Comparison of ENCODE assay signal across 8 cellular contexts in the genomic region with DNA sequence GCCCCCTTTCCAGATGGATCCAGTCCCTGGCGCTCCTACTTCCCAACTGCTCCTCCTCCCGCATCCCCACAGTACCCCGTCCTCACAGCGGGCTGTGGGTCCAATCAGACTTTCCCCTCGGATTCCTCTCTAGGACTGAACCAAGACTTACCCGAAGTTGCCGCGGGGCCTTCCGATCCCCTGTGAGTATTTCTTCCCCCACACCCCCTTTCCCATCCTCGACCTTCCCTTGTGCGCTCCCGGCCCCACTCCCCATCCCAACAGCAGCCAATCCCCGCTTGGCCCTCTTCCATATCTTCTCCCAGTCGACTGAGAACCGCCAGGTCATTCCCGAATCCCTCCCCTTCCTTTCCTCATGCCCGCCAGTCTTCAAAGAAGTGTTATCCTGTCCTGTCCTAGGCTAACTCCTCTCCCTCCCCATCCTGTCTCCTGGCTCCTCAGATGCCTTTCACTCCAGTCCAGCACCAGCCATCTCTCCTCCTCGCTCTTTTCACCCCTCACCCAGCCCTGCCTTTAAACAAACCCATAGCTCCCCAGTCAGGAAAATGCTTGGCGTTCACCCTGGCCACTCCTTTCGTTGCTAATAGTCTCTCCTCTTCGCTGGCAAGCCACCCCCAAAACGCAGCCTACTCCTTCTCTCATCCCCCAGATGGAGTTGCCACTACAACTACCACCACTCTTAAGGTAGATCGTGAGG. TPM values are rescaled to one million over a fixed set of nuclear protein-coding genes. Genes with fewer than 3 reads are reported as not detected.
A peak's percentile ranks its signal among the peaks of the same experiment; 100 is the strongest.
DNase-seq lines count a peak whose midpoint lies in the region; ATAC-seq, FAIRE-seq and TF ChIP-seq lines count a peak whose summit lies in the region.

No MANE protein-coding gene starts in this region.

- no peak overlapping the region for H3K9ac ChIP-seq in parathyroid adenoma

- H3K79me2 ChIP-seq in parathyroid adenoma = peaks cover 8% of the 10 kb centered on the region

- POLR2A ChIA-PET in activated CD8-positive, alpha-beta T cell treated with anti-CD3 and anti-CD28 coated beads for 36 hours (lab: Charles Lee) = no interaction called here

- no peaks in the 10 kb centered on the region for H3K9me3 ChIP-seq in CD4-positive, CD25-positive, alpha-beta regulatory T cell (ENCODE audit: control insufficient read depth in 2 of 2, low read length in 2 of 2)
- no peaks in the 10 kb centered on the region for H3K9me3 ChIP-seq in parathyroid adenoma (ENCODE audit: control insufficient read depth, low read length)

- peaks cover 9% of the 10 kb centered on the region for H3K36me3 Mint-ChIP-seq in CD4-positive, CD25-positive, alpha-beta regulatory T cell
- H3K36me3 Mint-ChIP-seq in HFFc6 (ENCODE audit: low read depth) = peaks cover 28% of the 10 kb centered on the region
- H3K36me3 Mint-ChIP-seq in activated CD8-positive, alpha-beta T cell treated with anti-CD3 and anti-CD28 coated beads for 36 hours (ENCODE audit: low read depth) = no peaks in the 10 kb centered on the region

- peaks cover 0 to 2% (median 0%) of the 10 kb centered on the region in 7 donors for H3K9me3 Mint-ChIP-seq in CD4-positive, CD25-positive, alpha-beta regulatory T cell
- H3K9me3 Mint-ChIP-seq in HFFc6 = no peaks in the 10 kb centered on the region
- H3K9me3 Mint-ChIP-seq in activated CD8-positive, alpha-beta T cell treated with anti-CD3 and anti-CD28 coated beads for 36 hours = no peaks in the 10 kb centered on the region

- H3K4me2 ChIP-seq in parathyroid adenoma (ENCODE audit: low read length) = peak overlapping the region; percentile 96

- H3K27me3 Mint-ChIP-seq in CD4-positive, CD25-positive, alpha-beta regulatory T cell = peaks cover 4% of the 10 kb centered on the region
- peaks cover 15% of the 10 kb centered on the region for H3K27me3 Mint-ChIP-seq in HFFc6 (ENCODE audit: insufficient read depth)
- H3K27me3 Mint-ChIP-seq in activated CD8-positive, alpha-beta T cell treated with anti-CD3 and anti-CD28 coated beads for 36 hours = no peaks in the 10 kb centered on the region

- no peaks in the 10 kb centered on the region for H3K27me3 ChIP-seq in CD4-positive, CD25-positive, alpha-beta regulatory T cell (ENCODE audit: control insufficient read depth, insufficient read depth, low read length)
- no peaks in the 10 kb centered on the region for H3K27me3 ChIP-seq in parathyroid adenoma (ENCODE audit: control insufficient read depth, insufficient read depth, low read length)

- H2AFZ ChIP-seq in parathyroid adenoma = peak overlapping the region; percentile 73

- no peak for DNase-seq in CD4-positive, CD25-positive, alpha-beta regulatory T cell
- DNase-seq in HFFc6 (peak; percentile 16), globus pallidus (ENCODE audit: low spot score) (peak; percentile 12), UCSD-AML1 (lab: John Stamatoyannopoulos, UW; ENCODE audit: unreplicated experiment) (no peak), GM19239 (ENCODE audit: insufficient read length, low spot score) (no peak), GM12892 (ENCODE audit: insufficient read length) (no peak)
- no peak for DNase-seq in activated CD8-positive, alpha-beta T cell treated with anti-CD3 and anti-CD28 coated beads for 36 hours

- H3K36me3 ChIP-seq in CD4-positive, CD25-positive, alpha-beta regulatory T cell (ENCODE audit: control insufficient read depth, insufficient read depth, low read length) = peaks cover 7% of the 10 kb centered on the region
- H3K36me3 ChIP-seq in parathyroid adenoma (ENCODE audit: control insufficient read depth, insufficient read depth, low read length) = no peaks in the 10 kb centered on the region

- TF ChIP-seq POLR2A in GM12892 (IDR thresholded peaks at IDR 0.05; ENCODE audit: low read depth, low read length) = no peak

- H3K4me1 Mint-ChIP-seq in CD4-positive, CD25-positive, alpha-beta regulatory T cell = peaks cover 12 to 50% (median 31%) of the 10 kb centered on the region in 4 donors
- H3K4me1 Mint-ChIP-seq in HFFc6 (ENCODE audit: low read depth) = peaks cover 28% of the 10 kb centered on the region
- peaks cover 35% of the 10 kb centered on the region for H3K4me1 Mint-ChIP-seq in activated CD8-positive, alpha-beta T cell treated with anti-CD3 and anti-CD28 coated beads for 36 hours (ENCODE audit: low read depth)

- H3K4me3 ChIP-seq in CD4-positive, CD25-positive, alpha-beta regulatory T cell (ENCODE audit: low read depth, low read length) = peak overlapping the region; percentile 71
- peak overlapping the region; percentile 92 for H3K4me3 ChIP-seq in parathyroid adenoma (ENCODE audit: low read depth, low read length)

- ATAC-seq in CD4-positive, CD25-positive, alpha-beta regulatory T cell (ENCODE audit: low read depth in 2 of 2) = no peak
- no peak for ATAC-seq in activated CD8-positive, alpha-beta T cell treated with anti-CD3 and anti-CD28 coated beads for 36 hours

- peak overlapping the region; percentile 96 to 98 (median 98) for H3K27ac Mint-ChIP-seq in CD4-positive, CD25-positive, alpha-beta regulatory T cell
- peak overlapping the region; percentile 94 for H3K27ac Mint-ChIP-seq in HFFc6
- peak overlapping the region; percentile 94 for H3K27ac Mint-ChIP-seq in activated CD8-positive, alpha-beta T cell treated with anti-CD3 and anti-CD28 coated beads for 36 hours

- intact Hi-C loops in activated CD8-positive, alpha-beta T cell treated with anti-CD3 and anti-CD28 coated beads for 36 hours (cut with micrococcal nuclease) = no loop called here

- TF ChIP-seq CTCF in HFFc6 (IDR thresholded peaks at IDR 0.05) (no peak), parathyroid adenoma (IDR thresholded peaks at IDR 0.05) (no peak)
- no peak for TF ChIP-seq CTCF in activated CD8-positive, alpha-beta T cell treated with anti-CD3 and anti-CD28 coated beads for 36 hours (IDR thresholded peaks at IDR 0.05)

- CTCF ChIA-PET in activated CD8-positive, alpha-beta T cell treated with anti-CD3 and anti-CD28 coated beads for 36 hours (lab: Charles Lee) = interaction anchor here (0.9 to 1.5 kb wide), 4 partner anchors 19 to 86 kb away, joined by 3 to 8 read pairs (median 4); no protein-coding TSS in a partner anchor

- H3K27ac ChIP-seq in CD4-positive, CD25-positive, alpha-beta regulatory T cell (ENCODE audit: insufficient read depth, low read length, poor library complexity, severe bottlenecking) = peak overlapping the region; percentile 82
- H3K27ac ChIP-seq in parathyroid adenoma = peak overlapping the region; percentile 93

- FAIRE-seq in GM19239 (lab: Jason Lieb, UNC) (no peak), GM12892 (lab: Jason Lieb, UNC) (no peak)

- H3K4me3 Mint-ChIP-seq in CD4-positive, CD25-positive, alpha-beta regulatory T cell = peak overlapping the region; percentile 97 to 99 (median 98)
- H3K4me3 Mint-ChIP-seq in HFFc6 = peak overlapping the region; percentile 99
- peak overlapping the region; percentile 92 for H3K4me3 Mint-ChIP-seq in activated CD8-positive, alpha-beta T cell treated with anti-CD3 and anti-CD28 coated beads for 36 hours

- H3K4me1 ChIP-seq in CD4-positive, CD25-positive, alpha-beta regulatory T cell (ENCODE audit: control insufficient read depth, insufficient read depth, low read length, poor library complexity, severe bottlenecking) = peaks cover 20% of the 10 kb centered on the region
- H3K4me1 ChIP-seq in parathyroid adenoma = peaks cover 14% of the 10 kb centered on the region

RNA-seq across cellular contexts. Expression of a gene that starts 0.6 kb away (rescaled TPM):
- total RNA-seq in CD4-positive, CD25-positive, alpha-beta regulatory T cell = 10.6 TPM
- polyA plus RNA-seq in CD4-positive, CD25-positive, alpha-beta regulatory T cell = 10 to 100 TPM; 19.8 to 27.1 (median 22.5) TPM
- total RNA-seq in HFFc6 (2021; fragmentation: NEBNext Ultra II Directional; extraction: Animal tissue kit (Norgen Biotek cat#: 25700)) = 10 to 100 TPM; 40.7 to 46.7 (median 41.9) TPM
- total RNA-seq in activated CD8-positive, alpha-beta T cell treated with anti-CD3 and anti-CD28 coated beads for 36 hours = 10 to 100 TPM; 12.4 to 13.3 TPM
- polyA plus RNA-seq in GM12892 (2012; ENCODE audit: missing spikeins) = 21.3 TPM

RNA-seq across cellular contexts. Expression of a gene that starts 0.9 kb away (rescaled TPM):
- total RNA-seq in CD4-positive, CD25-positive, alpha-beta regulatory T cell = 55.8 TPM
- 1 to 10 TPM; 3.7 to 5.0 (median 4.1) TPM for polyA plus RNA-seq in CD4-positive, CD25-positive, alpha-beta regulatory T cell
- total RNA-seq in HFFc6 (2021; fragmentation: NEBNext Ultra II Directional; extraction: Animal tissue kit (Norgen Biotek cat#: 25700)) = 100 to 1,000 TPM; 142 to 167 (median 156) TPM
- 10 to 100 TPM; 29.8 to 34.6 TPM for total RNA-seq in activated CD8-positive, alpha-beta T cell treated with anti-CD3 and anti-CD28 coated beads for 36 hours
- polyA plus RNA-seq in GM12892 (2012; ENCODE audit: missing spikeins) = 21.9 TPM

RNA-seq across cellular contexts. Expression of a gene that starts 45.5 kb away (rescaled TPM):
- 8.2 TPM for total RNA-seq in CD4-positive, CD25-positive, alpha-beta regulatory T cell
- polyA plus RNA-seq in CD4-positive, CD25-positive, alpha-beta regulatory T cell = 10 to 100 TPM; 21.7 to 26.8 (median 24.3) TPM
- 10 to 100 TPM; 27.0 to 38.5 (median 34.3) TPM for total RNA-seq in HFFc6 (2021; fragmentation: NEBNext Ultra II Directional; extraction: Animal tissue kit (Norgen Biotek cat#: 25700))
- 10 to 100 TPM; 29.7 to 30.1 TPM for total RNA-seq in activated CD8-positive, alpha-beta T cell treated with anti-CD3 and anti-CD28 coated beads for 36 hours
- 24.5 TPM for polyA plus RNA-seq in GM12892 (2012; ENCODE audit: missing spikeins)

RNA-seq across cellular contexts. Expression of a gene that starts 45.9 kb away (rescaled TPM):
- total RNA-seq in CD4-positive, CD25-positive, alpha-beta regulatory T cell = 30.4 TPM
- polyA plus RNA-seq in CD4-positive, CD25-positive, alpha-beta regulatory T cell = 10 to 100 TPM; 30.4 to 41.3 (median 33.8) TPM
- total RNA-seq in HFFc6 (2021; fragmentation: NEBNext Ultra II Directional; extraction: Animal tissue kit (Norgen Biotek cat#: 25700)) = 10 to 100 TPM; 29.8 to 33.3 (median 31.3) TPM
- total RNA-seq in activated CD8-positive, alpha-beta T cell treated with anti-CD3 and anti-CD28 coated beads for 36 hours = 10 to 100 TPM; 31.9 to 33.5 TPM
- 24.3 TPM for polyA plus RNA-seq in GM12892 (2012; ENCODE audit: missing spikeins)

Comparison
In these comparisons a context has a peak if more than half of its experiments do, and no peak if none do; other contexts are left out.
1. DNase-seq: peak in HFFc6 (single experiment) and globus pallidus (single experiment); none in CD4-positive, CD25-positive, alpha-beta regulatory T cell (0 of 3), activated CD8-positive, alpha-beta T cell treated with anti-CD3 and anti-CD28 coated beads for 36 hours (single experiment), UCSD-AML1 (single experiment), GM19239 (single experiment) and GM12892 (single experiment).
2. Peak in every context shown above with its lines, with median percentiles within 50 percentile points of each other: H3K27ac Mint-ChIP-seq and H3K4me3 Mint-ChIP-seq.